ENCODE assay signal across 9 cellular contexts in genomic region chr7:102412548-102412947, GRCh38. TPM values are rescaled to one million over a fixed set of nuclear protein-coding genes. Genes with fewer than 3 reads are reported as not detected.
DNase-seq lines count a peak whose midpoint lies in the region; ATAC-seq, FAIRE-seq and TF ChIP-seq lines count a peak whose summit lies in the region.
"Had no signal": no experiment of that assay in that cellular context is flagged by ENCODE, and none has a peak within 500 bp of the region (broad histone marks: within the 10 kb centered on the region; RNA-seq: fewer than 3 reads in every experiment).

No MANE protein-coding gene starts in this region.

- no peaks in the 10 kb centered on the region for H3K9me3 ChIP-seq in cardiac muscle cell (ENCODE audit: low read depth)

- H3K4me1 ChIP-seq in cardiac muscle cell (ENCODE audit: low read depth), result no peaks in the 10 kb centered on the region

- no peak for TF ChIP-seq POLR2A in GM18505 (IDR thresholded peaks at IDR 0.05; ENCODE audit: borderline replicate concordance, extremely low read depth, insufficient read depth, insufficient read length)

- no peaks in the 10 kb centered on the region for H3K27me3 ChIP-seq in cardiac muscle cell

- no peak overlapping the region for H3K27ac ChIP-seq in cardiac muscle cell
- H3K27ac ChIP-seq: SK-N-MC had no signal

- DNase-seq in ELF-1 (ENCODE audit: low read depth, low spot score) (peak; percentile 62), M059J (ENCODE audit: low read depth) (peak; percentile 37), activated T-cell treated with anti-CD3 and anti-CD28 coated beads for 1 hour (ENCODE audit: low read depth) (peak; percentile 51), cardiac muscle cell (ENCODE audit: low read depth in 1 of 2, low spot score in 1 of 2) (peak in 1 of 2 donors; percentile 41), HCEC 1CT (no peak), RCC 7860 (ENCODE audit: low spot score) (no peak)
- peak; percentile 46 for DNase-seq in stimulated activated CD4-positive, alpha-beta T cell treated with anti-CD3 and anti-CD28 coated beads, Interleukin-4, amount 100 ng/mL, for 1 hour

- TF ChIP-seq CTCF in cardiac muscle cell (IDR thresholded peaks at IDR 0.05; ENCODE audit: low read depth, low read length), result peak; percentile 43

- H3K36me3 ChIP-seq in cardiac muscle cell, result peaks cover 48% of the 10 kb centered on the region

- ATAC-seq in GM18505 (IDR thresholded peaks at IDR 0.05; ENCODE audit: unreplicated experiment), result no peak

- no peak overlapping the region for H3K4me3 ChIP-seq in cardiac muscle cell
- H3K4me3 ChIP-seq: SK-N-MC had no signal

- no peak for FAIRE-seq in RCC 7860 (lab: Jason Lieb, UNC)

RNA-seq across cellular contexts. Expression of gene PRKRIP1, which starts 16.4 kb away (rescaled TPM):
- total RNA-seq in M059J (2014; rRNA removed; shearing (Covaris generic)), result 14.9 and 21.2 TPM in 2 replicates
- 46.9 and 60.1 TPM in 2 replicates for total RNA-seq in cardiac muscle cell
- 60.0 and 76.3 TPM in 2 replicates for polyA plus RNA-seq in cardiac muscle cell

RNA-seq across cellular contexts. Expression of gene ORAI2, which starts 20.8 kb away (rescaled TPM):
- 52.4 and 67.0 TPM in 2 replicates for total RNA-seq in M059J (2014; rRNA removed; shearing (Covaris generic))
- 20.4 and 31.0 TPM in 2 replicates for total RNA-seq in cardiac muscle cell
- 23.0 and 25.5 TPM in 2 replicates for polyA plus RNA-seq in cardiac muscle cell

RNA-seq across cellular contexts. Expression of gene ALKBH4, which starts 52.1 kb away (rescaled TPM):
- 41.2 and 50.7 TPM in 2 replicates for total RNA-seq in M059J (2014; rRNA removed; shearing (Covaris generic))
- 31.8 and 82.4 TPM in 2 replicates for total RNA-seq in cardiac muscle cell
- 26.7 and 31.7 TPM in 2 replicates for polyA plus RNA-seq in cardiac muscle cell

RNA-seq across cellular contexts. Expression of gene LRWD1, which starts 52.2 kb away (rescaled TPM):
- 27.3 and 27.4 TPM in 2 replicates for total RNA-seq in M059J (2014; rRNA removed; shearing (Covaris generic))
- 34.9 and 46.0 TPM in 2 replicates for total RNA-seq in cardiac muscle cell
- polyA plus RNA-seq in cardiac muscle cell, result 26.8 and 27.6 TPM in 2 replicates

RNA-seq across cellular contexts. Expression of gene SPDYE6, which starts 56.3 kb away (rescaled TPM):
- total RNA-seq in M059J (2014; rRNA removed; shearing (Covaris generic)), result not detected in 2 replicates
- 0.18 TPM in 1 of 2 replicates, not detected in the other for total RNA-seq in cardiac muscle cell
- polyA plus RNA-seq in cardiac muscle cell, result 2.2 and 2.4 TPM in 2 replicates

Comparison
In these comparisons a context has a peak if more than half of its experiments do, and no peak if none do; other contexts are left out.
1. DNase-seq: peak in ELF-1 (single experiment), M059J (single experiment), activated T-cell treated with anti-CD3 and anti-CD28 coated beads for 1 hour (single experiment) and stimulated activated CD4-positive, alpha-beta T cell treated with anti-CD3 and anti-CD28 coated beads, Interleukin-4, amount 100 ng/mL, for 1 hour (single experiment); none in HCEC 1CT (single experiment) and RCC 7860 (single experiment).